20 cellular contexts compared by ENCODE assay signal in the genomic region with DNA sequence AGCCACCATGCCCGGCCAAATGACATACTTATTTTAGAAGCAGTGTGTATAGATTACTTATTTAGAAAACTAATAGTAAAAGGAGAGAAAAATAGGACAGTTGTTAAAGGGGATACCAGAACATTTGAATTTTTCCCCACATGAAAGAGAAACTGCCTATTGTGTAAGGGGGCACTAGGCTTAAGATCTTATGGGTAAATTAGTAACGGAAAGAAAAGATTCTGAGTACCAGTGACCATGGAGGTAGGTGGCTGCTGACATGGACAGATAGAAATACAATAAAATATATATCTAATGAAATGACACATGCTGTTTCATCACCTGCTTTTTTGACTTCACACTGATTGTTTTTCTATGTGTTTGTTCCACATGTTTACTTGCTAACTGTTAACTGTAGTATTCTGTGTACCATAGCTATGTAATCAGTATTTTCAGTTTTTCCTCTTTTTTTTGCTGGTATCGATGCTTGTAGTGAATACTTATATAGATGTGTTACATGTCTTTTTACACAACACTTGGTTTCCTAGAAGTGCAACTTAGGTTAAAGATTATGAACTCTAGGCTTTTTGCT. TPM values are rescaled to one million over a fixed set of nuclear protein-coding genes. Genes with fewer than 3 reads are reported as not detected.
DNase-seq lines count a peak whose midpoint lies in the region; ATAC-seq, FAIRE-seq and TF ChIP-seq lines count a peak whose summit lies in the region.
"Had no signal": no experiment of that assay in that cellular context is flagged by ENCODE, and none has a peak within 500 bp of the region (broad histone marks: within the 10 kb centered on the region; RNA-seq: fewer than 3 reads in every experiment).

No MANE protein-coding gene starts in this region.

- no peak overlapping the region for H3K4me2 ChIP-seq in K562 (ENCODE audit: insufficient read depth, low read length)
- H3K4me2 ChIP-seq: PC-9 had no signal

- no peak for ATAC-seq in activated CD8-positive, alpha-beta T cell treated with anti-CD3 and anti-CD28 coated beads for 36 hours
- no peak for ATAC-seq in activated CD8-positive, alpha-beta T cell treated with anti-CD3 and anti-CD28 coated beads, Interleukin-2, amount 10 ng/mL, durations not matched to agents 7 days and 5 days
- ATAC-seq in K562 (no peak), HG03039 (IDR thresholded peaks at IDR 0.05; ENCODE audit: unreplicated experiment) (no peak), upper lobe of right lung (no peak)

- peaks cover 62% of the 10 kb centered on the region for H3K79me2 ChIP-seq in K562 (ENCODE audit: control insufficient read depth, insufficient read depth, low read length)

- no peaks in the 10 kb centered on the region for H3K9me3 ChIP-seq in SK-N-MC (ENCODE audit: low read depth, low read length)
- H3K9me3 ChIP-seq in K562 (replicated peaks; ENCODE audit: control insufficient read depth, insufficient read depth, low read depth, low read length), result no peaks in the 10 kb centered on the region
- H3K9me3 ChIP-seq in upper lobe of right lung, result no peaks in the 10 kb centered on the region
- H3K9me3 ChIP-seq: BE2C, Caco-2, HAP-1, SJCRH30 had no signal

- TF ChIP-seq POLR2A in H54 (IDR thresholded peaks at IDR 0.05; ENCODE audit: low read depth, low read length), result no peak
- TF ChIP-seq POLR2A in K562 (conservative IDR thresholded peaks at IDR 0.05), result peak; percentile 61; the same call in 1 of the 2 replicates

- no peak overlapping the region for H3K9ac ChIP-seq in SK-N-MC (ENCODE audit: insufficient read length)
- no peak overlapping the region for H3K9ac ChIP-seq in K562 (ENCODE audit: insufficient read depth in 1 of 2, low read depth in 2 of 2, low read length in 2 of 2)

- TF ChIP-seq EP300 in K562 (IDR thresholded peaks at IDR 0.05; ENCODE audit: low read length), result no peak

- no peak overlapping the region for H2AFZ ChIP-seq in K562 (ENCODE audit: low read depth, low read length)
- H2AFZ ChIP-seq: PC-9 had no signal

- TF ChIP-seq CTCF in activated CD8-positive, alpha-beta T cell treated with anti-CD3 and anti-CD28 coated beads for 36 hours (IDR thresholded peaks at IDR 0.05), result no peak
- no peak for TF ChIP-seq CTCF in K562 (IDR thresholded peaks at IDR 0.05 in 2 of 3, conservative IDR thresholded peaks at IDR 0.05 in 1 of 3; ENCODE audit: insufficient read depth in 2 of 3, low read depth in 1 of 3, low read length in 3 of 3)
- no peak for TF ChIP-seq CTCF in upper lobe of right lung (IDR thresholded peaks at IDR 0.05)

- H3K36me3 ChIP-seq in SK-N-MC (ENCODE audit: insufficient read depth, low read length), result peaks cover 59% of the 10 kb centered on the region
- H3K36me3 ChIP-seq in K562 (ENCODE audit: control insufficient read depth, insufficient read depth, low read length), result peaks cover 67% of the 10 kb centered on the region
- H3K36me3 ChIP-seq in upper lobe of right lung, result peaks cover 54% of the 10 kb centered on the region

- WGBS in K562 (ENCODE audit: insufficient coverage, low coverage, missing lambda C conversion rate), result 85% methylated on average over 3 of the region's 3 CpGs

- H3K9me3 Mint-ChIP-seq in activated CD8-positive, alpha-beta T cell treated with anti-CD3 and anti-CD28 coated beads for 36 hours, result no peaks in the 10 kb centered on the region
- no peaks in the 10 kb centered on the region for H3K9me3 Mint-ChIP-seq in activated CD8-positive, alpha-beta T cell treated with anti-CD3 and anti-CD28 coated beads, Interleukin-2, amount 10 ng/mL, durations not matched to agents 7 days and 5 days (ENCODE audit: insufficient read depth)
- H3K9me3 Mint-ChIP-seq: CD4-positive, CD25-positive, alpha-beta regulatory T cell had no signal

- no peaks in the 10 kb centered on the region for H3K9me1 ChIP-seq in K562 (ENCODE audit: control insufficient read depth, insufficient read depth, low read length)

- TF ChIP-seq RAD21 in K562 (CRISPR knock-in tag; conservative IDR thresholded peaks at IDR 0.05 in 1 of 2, IDR thresholded peaks at IDR 0.05 in 1 of 2), result no peak

- H4K20me1 ChIP-seq in K562 (replicated peaks; ENCODE audit: control insufficient read depth, insufficient read depth, low read length), result no peaks in the 10 kb centered on the region

- POLR2A ChIA-PET in activated CD8-positive, alpha-beta T cell treated with anti-CD3 and anti-CD28 coated beads for 36 hours (lab: Charles Lee), result no interaction called here
- POLR2A ChIA-PET in activated CD8-positive, alpha-beta T cell treated with anti-CD3 and anti-CD28 coated beads, Interleukin-2, amount 10 ng/mL, durations not matched to agents 7 days and 5 days (lab: Charles Lee), result no interaction called here
- POLR2A ChIA-PET in K562 (lab: Yijun Ruan, JAX), result interaction anchor here (4.2 kb wide), 1 partner anchor 11 kb away, joined by 37 read pairs; a partner anchor contains a TSS

- intact Hi-C loops in activated CD8-positive, alpha-beta T cell treated with anti-CD3 and anti-CD28 coated beads for 36 hours (cut with micrococcal nuclease), result no loop called here
- intact Hi-C loops in K562 (cut with micrococcal nuclease), result no loop called here
- intact Hi-C loops in upper lobe of right lung (cut with DNase I), result no loop called here

- H3K36me3 Mint-ChIP-seq in activated CD8-positive, alpha-beta T cell treated with anti-CD3 and anti-CD28 coated beads for 36 hours (ENCODE audit: low read depth), result peaks cover 50% of the 10 kb centered on the region
- peaks cover 47% of the 10 kb centered on the region for H3K36me3 Mint-ChIP-seq in activated CD8-positive, alpha-beta T cell treated with anti-CD3 and anti-CD28 coated beads, Interleukin-2, amount 10 ng/mL, durations not matched to agents 7 days and 5 days (ENCODE audit: low read depth)

- peaks cover 52% of the 10 kb centered on the region for H3K4me1 Mint-ChIP-seq in activated CD8-positive, alpha-beta T cell treated with anti-CD3 and anti-CD28 coated beads for 36 hours (ENCODE audit: low read depth)
- peaks cover 38% of the 10 kb centered on the region for H3K4me1 Mint-ChIP-seq in activated CD8-positive, alpha-beta T cell treated with anti-CD3 and anti-CD28 coated beads, Interleukin-2, amount 10 ng/mL, durations not matched to agents 7 days and 5 days (ENCODE audit: low read depth)

- FAIRE-seq in H54 (lab: Jason Lieb, UNC) (peak; percentile 69), K562 (lab: Jason Lieb, UNC) (no peak)
- FAIRE-seq: G401.6 had no signal

- H3K27ac ChIP-seq in SK-N-MC (0 out of 2 replicates have a peak overlapping the region, but pooled peaks have one; percentile 38), K562 (ENCODE audit: extremely low read depth, low read depth, low read length) (peak overlapping the region; percentile 14; the same call in 1 of the 3 replicates), upper lobe of right lung (no peak overlapping the region)
- H3K27ac ChIP-seq: PC-9, SJCRH30 had no signal

- H3K4me1 ChIP-seq in K562 (replicated peaks in 1 of 2; ENCODE audit: control insufficient read depth in 2 of 2, insufficient read depth in 2 of 2, low read length in 2 of 2) (peaks cover 22 to 29% of the 10 kb centered on the region in 2 experiments), upper lobe of right lung (peaks cover 20% of the 10 kb centered on the region)
- H3K4me1 ChIP-seq: BE2C had no signal

- peak overlapping the region; percentile 71 for H3K27ac Mint-ChIP-seq in activated CD8-positive, alpha-beta T cell treated with anti-CD3 and anti-CD28 coated beads for 36 hours
- H3K27ac Mint-ChIP-seq in activated CD8-positive, alpha-beta T cell treated with anti-CD3 and anti-CD28 coated beads, Interleukin-2, amount 10 ng/mL, durations not matched to agents 7 days and 5 days, result no peak overlapping the region
- H3K27ac Mint-ChIP-seq: CD4-positive, CD25-positive, alpha-beta regulatory T cell had no signal

- CTCF ChIA-PET in activated CD8-positive, alpha-beta T cell treated with anti-CD3 and anti-CD28 coated beads for 36 hours (lab: Charles Lee), result no interaction called here
- CTCF ChIA-PET in activated CD8-positive, alpha-beta T cell treated with anti-CD3 and anti-CD28 coated beads, Interleukin-2, amount 10 ng/mL, durations not matched to agents 7 days and 5 days (lab: Charles Lee), result no interaction called here
- CTCF ChIA-PET in K562 (lab: Yijun Ruan, JAX; ENCODE audit: low intra/inter-chr PET ratio), result no interaction called here

- in situ Hi-C loops in K562 (cut with MboI), result no loop called here

- H3K4me3 ChIP-seq in SK-N-MC (no peak overlapping the region), K562 (no peak overlapping the region), upper lobe of right lung (no peak overlapping the region)
- H3K4me3 ChIP-seq: HAP-1, PC-9, SJCRH30 had no signal

- H3K27me3 Mint-ChIP-seq in activated CD8-positive, alpha-beta T cell treated with anti-CD3 and anti-CD28 coated beads for 36 hours, result no peaks in the 10 kb centered on the region
- no peaks in the 10 kb centered on the region for H3K27me3 Mint-ChIP-seq in activated CD8-positive, alpha-beta T cell treated with anti-CD3 and anti-CD28 coated beads, Interleukin-2, amount 10 ng/mL, durations not matched to agents 7 days and 5 days (ENCODE audit: low read depth)
- H3K27me3 Mint-ChIP-seq: CD4-positive, CD25-positive, alpha-beta regulatory T cell had no signal

- BruUV-seq in K562 (replicated peaks; lab: Mats Ljungman, UMichigan), result no TSS peak

- DNase-seq in activated CD8-positive, alpha-beta T cell treated with anti-CD3 and anti-CD28 coated beads for 36 hours, result no peak
- no peak for DNase-seq in activated CD8-positive, alpha-beta T cell treated with anti-CD3 and anti-CD28 coated beads, Interleukin-2, amount 10 ng/mL, durations not matched to agents 7 days and 5 days
- DNase-seq in H54 (ENCODE audit: insufficient read length, low spot score) (no peak), SK-N-MC (ENCODE audit: low read depth, low spot score) (no peak), K562 (ENCODE audit: extremely low read depth in 1 of 4, low spot score in 3 of 4) (no peak), upper lobe of right lung (no peak), NCI-H2227 treated with DMSO at 0.1 percent for 48 hours (lab: John Stamatoyannopoulos, UW) (no peak)
- DNase-seq: BE2C; Caco-2; CD4-positive, CD25-positive, alpha-beta regulatory T cell; MV-4-11; NCI-H1694 treated with DMSO at 0.1 percent for 48 hours; NCI-H226; NCI-H524; NCI-H82; PC-9; SJCRH30 had no signal

- H3K27me3 ChIP-seq in K562 (ENCODE audit: control insufficient read depth in 2 of 2, insufficient read depth in 2 of 2, low read length in 2 of 2), result no peaks in the 10 kb centered on the region
- H3K27me3 ChIP-seq in upper lobe of right lung, result no peaks in the 10 kb centered on the region
- H3K27me3 ChIP-seq: BE2C, SJCRH30 had no signal

- no peak overlapping the region for H3K4me3 Mint-ChIP-seq in activated CD8-positive, alpha-beta T cell treated with anti-CD3 and anti-CD28 coated beads for 36 hours
- H3K4me3 Mint-ChIP-seq in activated CD8-positive, alpha-beta T cell treated with anti-CD3 and anti-CD28 coated beads, Interleukin-2, amount 10 ng/mL, durations not matched to agents 7 days and 5 days, result no peak overlapping the region
- H3K4me3 Mint-ChIP-seq: CD4-positive, CD25-positive, alpha-beta regulatory T cell had no signal

RNA-seq across cellular contexts. Expression of a gene that starts 3.0 kb away (rescaled TPM):
- 10 to 100 TPM; 48.3 to 51.8 TPM for total RNA-seq in activated CD8-positive, alpha-beta T cell treated with anti-CD3 and anti-CD28 coated beads for 36 hours
- total RNA-seq in activated CD8-positive, alpha-beta T cell treated with anti-CD3 and anti-CD28 coated beads, Interleukin-2, amount 10 ng/mL, durations not matched to agents 7 days and 5 days, result 10 to 100 TPM; 58.6 to 59.3 TPM
- total RNA-seq in K562 (2011; cell fraction: chromatin; rRNA removed; ENCODE audit: low replicate concordance), result 39.8 and 116 TPM in 2 replicates
- 17.7 and 25.3 TPM in 2 replicates for total RNA-seq in K562 (2011; cell fraction: nucleolus; rRNA removed)
- 46.5 and 68.7 TPM in 2 replicates for total RNA-seq in K562 (2011; cell fraction: nucleoplasm; rRNA removed)
- 77.5 and 83.3 TPM in 2 replicates for total RNA-seq in K562 (2014; rRNA removed)
- 104 and 118 TPM in 2 replicates for total RNA-seq in K562 (2014; rRNA removed; fragmentation: Illumina TruSeq; extraction: Trizol)
- total RNA-seq in K562 (2015; rRNA removed; fragmentation: Illumina TruSeq; extraction: Trizol), result 98.0 and 102 TPM in 2 replicates
- 66.3 and 70.7 TPM in 2 replicates for total RNA-seq in K562 (2021)
- polyA plus RNA-seq in K562 (2011; rRNA removed), result 32.2 and 58.5 TPM in 2 replicates
- 7.0 and 12.1 TPM in 2 replicates for polyA plus RNA-seq in K562 (2011; cell fraction: cytosol; rRNA removed)
- polyA plus RNA-seq in K562 (2011; cell fraction: nucleus; rRNA removed), result 19.7 and 23.1 TPM in 2 replicates
- polyA plus RNA-seq in K562 (2012), result 51.5 and 71.1 TPM in 2 replicates
- 86.5 and 105 TPM in 2 replicates for polyA plus RNA-seq in K562 (2014; fragmentation: Illumina TruSeq; extraction: Trizol)
- 10 to 100 TPM; 26.6 to 29.7 TPM for polyA plus RNA-seq in K562 (2014; fragmentation: Nextera tagmentation; extraction: Ambion mirVana)
- 54.9 and 63.9 TPM in 2 replicates for polyA plus RNA-seq in K562 (2014; rRNA removed)
- polyA minus RNA-seq in K562 (2011; rRNA and poly(A)+ RNA removed), result 80.9 and 97.2 TPM in 2 replicates
- 25.2 and 31.1 TPM in 2 replicates for polyA minus RNA-seq in K562 (2011; cell fraction: cytosol; rRNA and poly(A)+ RNA removed)
- 20.7 and 45.9 TPM in 2 replicates for polyA minus RNA-seq in K562 (2011; cell fraction: nucleus; rRNA and poly(A)+ RNA removed)
- total RNA-seq in upper lobe of right lung, result 57.7 TPM

RNA-seq across cellular contexts. Expression of a gene that starts 10.9 kb away (rescaled TPM):
- 10 to 100 TPM; 77.3 to 78.8 TPM for total RNA-seq in activated CD8-positive, alpha-beta T cell treated with anti-CD3 and anti-CD28 coated beads for 36 hours
- 10 to 100 TPM; 41.6 to 46.4 TPM for total RNA-seq in activated CD8-positive, alpha-beta T cell treated with anti-CD3 and anti-CD28 coated beads, Interleukin-2, amount 10 ng/mL, durations not matched to agents 7 days and 5 days
- 40.7 and 142 TPM in 2 replicates for total RNA-seq in K562 (2011; cell fraction: chromatin; rRNA removed; ENCODE audit: low replicate concordance)
- 26.7 and 34.7 TPM in 2 replicates for total RNA-seq in K562 (2011; cell fraction: nucleolus; rRNA removed)
- 60.4 and 72.4 TPM in 2 replicates for total RNA-seq in K562 (2011; cell fraction: nucleoplasm; rRNA removed)
- total RNA-seq in K562 (2014; rRNA removed) (118 and 119 TPM in 2 replicates), K562 (2014; rRNA removed; fragmentation: Illumina TruSeq; extraction: Trizol) (159 and 166 TPM in 2 replicates), K562 (2015; rRNA removed; fragmentation: Illumina TruSeq; extraction: Trizol) (156 and 169 TPM in 2 replicates), K562 (2021) (115 and 119 TPM in 2 replicates), upper lobe of right lung (19.8 TPM)
- polyA plus RNA-seq in K562 (2011; rRNA removed) (112 and 161 TPM in 2 replicates), K562 (2014; fragmentation: Illumina TruSeq; extraction: Trizol) (142 and 193 TPM in 2 replicates), K562 (2014; fragmentation: Nextera tagmentation; extraction: Ambion mirVana) (100 to 1,000 TPM; 125 to 157 TPM), K562 (2014; rRNA removed) (161 and 170 TPM in 2 replicates)
- 17.1 and 48.8 TPM in 2 replicates for polyA plus RNA-seq in K562 (2011; cell fraction: cytosol; rRNA removed)
- 26.1 and 46.6 TPM in 2 replicates for polyA plus RNA-seq in K562 (2011; cell fraction: nucleus; rRNA removed)
- polyA plus RNA-seq in K562 (2012), result 59.1 and 82.5 TPM in 2 replicates
- 104 and 106 TPM in 2 replicates for polyA minus RNA-seq in K562 (2011; rRNA and poly(A)+ RNA removed)
- polyA minus RNA-seq in K562 (2011; cell fraction: cytosol; rRNA and poly(A)+ RNA removed), result 40.9 and 62.6 TPM in 2 replicates
- polyA minus RNA-seq in K562 (2011; cell fraction: nucleus; rRNA and poly(A)+ RNA removed), result 34.1 and 61.0 TPM in 2 replicates

RNA-seq across cellular contexts. Expression of a gene that starts 11.1 kb away (rescaled TPM):
- total RNA-seq in activated CD8-positive, alpha-beta T cell treated with anti-CD3 and anti-CD28 coated beads for 36 hours, result 10 to 100 TPM; 37.9 to 39.2 TPM
- total RNA-seq in activated CD8-positive, alpha-beta T cell treated with anti-CD3 and anti-CD28 coated beads, Interleukin-2, amount 10 ng/mL, durations not matched to agents 7 days and 5 days, result 10 to 100 TPM; 29.7 to 32.4 TPM
- 75.3 and 78.4 TPM in 2 replicates for total RNA-seq in K562 (2011; cell fraction: chromatin; rRNA removed; ENCODE audit: low replicate concordance)
- total RNA-seq in K562 (2011; cell fraction: nucleolus; rRNA removed), result 50.4 and 59.2 TPM in 2 replicates
- total RNA-seq in K562 (2011; cell fraction: nucleoplasm; rRNA removed), result 51.7 and 52.6 TPM in 2 replicates
- total RNA-seq in K562 (2014; rRNA removed), result 52.9 and 62.7 TPM in 2 replicates
- 59.4 and 60.9 TPM in 2 replicates for total RNA-seq in K562 (2014; rRNA removed; fragmentation: Illumina TruSeq; extraction: Trizol)
- 52.4 and 60.8 TPM in 2 replicates for total RNA-seq in K562 (2015; rRNA removed; fragmentation: Illumina TruSeq; extraction: Trizol)
- total RNA-seq in K562 (2021), result 54.1 and 54.9 TPM in 2 replicates
- polyA plus RNA-seq in K562 (2011; rRNA removed), result 52.1 and 78.1 TPM in 2 replicates
- 22.0 and 25.7 TPM in 2 replicates for polyA plus RNA-seq in K562 (2011; cell fraction: cytosol; rRNA removed)
- 28.3 and 30.4 TPM in 2 replicates for polyA plus RNA-seq in K562 (2011; cell fraction: nucleus; rRNA removed)
- polyA plus RNA-seq in K562 (2012), result 33.4 and 56.4 TPM in 2 replicates
- polyA plus RNA-seq in K562 (2014; fragmentation: Illumina TruSeq; extraction: Trizol), result 44.5 and 54.9 TPM in 2 replicates
- 100 to 1,000 TPM; 120 to 148 TPM for polyA plus RNA-seq in K562 (2014; fragmentation: Nextera tagmentation; extraction: Ambion mirVana)
- polyA plus RNA-seq in K562 (2014; rRNA removed), result 54.4 and 69.3 TPM in 2 replicates
- 59.4 and 68.8 TPM in 2 replicates for polyA minus RNA-seq in K562 (2011; rRNA and poly(A)+ RNA removed)
- 30.7 and 38.0 TPM in 2 replicates for polyA minus RNA-seq in K562 (2011; cell fraction: cytosol; rRNA and poly(A)+ RNA removed)
- 52.6 and 58.6 TPM in 2 replicates for polyA minus RNA-seq in K562 (2011; cell fraction: nucleus; rRNA and poly(A)+ RNA removed)
- total RNA-seq in upper lobe of right lung, result 29.1 TPM
